8 cellular contexts compared by ENCODE assay signal in genomic region chr3:48467473-48468267, GRCh38. TPM values are rescaled to one million over a fixed set of nuclear protein-coding genes. Genes with fewer than 3 reads are reported as not detected.
DNase-seq lines count a peak whose midpoint lies in the region; ATAC-seq and TF ChIP-seq lines count a peak whose summit lies in the region.

No MANE protein-coding gene starts in this region.

- H3K79me2 ChIP-seq in KMS-11 (ENCODE audit: insufficient read depth, low read depth) = peaks cover 24% of the 10 kb centered on the region; the same call in 1 of the 2 replicates

- H3K36me3 ChIP-seq in BE2C = peaks cover 8% of the 10 kb centered on the region; the same call in 1 of the 2 replicates
- no peaks in the 10 kb centered on the region for H3K36me3 ChIP-seq in KMS-11 (ENCODE audit: insufficient read depth)

- no peaks in the 10 kb centered on the region for H3K9me3 Mint-ChIP-seq in nephron progenitor cell

- ATAC-seq in HG02642 (IDR thresholded peaks at IDR 0.05; ENCODE audit: poor library complexity, unreplicated experiment) = no peak

- no peak overlapping the region for H2AFZ ChIP-seq in KMS-11 (ENCODE audit: low read depth)

- peak overlapping the region; percentile 93; the same call in 1 of the 2 replicates for H3K9ac ChIP-seq in KMS-11

- peak overlapping the region; percentile 65 for H3K4me3 ChIP-seq in BE2C (ENCODE audit: low read depth, low read length)
- H3K4me3 ChIP-seq in KMS-11 (IDR thresholded peaks at IDR 0.05; ENCODE audit: insufficient read depth, low read depth, low read length) = no peak overlapping the region

- H3K4me2 ChIP-seq in KMS-11 = peak overlapping the region; percentile 92; the same call in 1 of the 2 replicates

- no peaks in the 10 kb centered on the region for H3K9me3 ChIP-seq in BE2C

- peaks cover 40% of the 10 kb centered on the region for H3K4me1 Mint-ChIP-seq in nephron progenitor cell

- H3K27me3 Mint-ChIP-seq in nephron progenitor cell (ENCODE audit: low read depth, poor library complexity) = no peaks in the 10 kb centered on the region

- TF ChIP-seq CTCF in BE2C (IDR thresholded peaks at IDR 0.05; ENCODE audit: low read depth, low read length) (no peak), KMS-11 (conservative IDR thresholded peaks at IDR 0.05; ENCODE audit: low read depth, low read length) (no peak), nephron progenitor cell (IDR thresholded peaks at IDR 0.05) (no peak)

- no peak for DNase-seq in BE2C
- no peak for DNase-seq in nephron progenitor cell
- DNase-seq in SW 1271 (lab: John Stamatoyannopoulos, UW) = no peak
- no peak for DNase-seq in NCI-H2029 treated with DMSO at 0.1 percent for 48 hours (lab: John Stamatoyannopoulos, UW)
- DNase-seq in RPMI8226 = no peak

- H3K4me1 ChIP-seq in BE2C = peaks cover 3% of the 10 kb centered on the region
- peaks cover 38% of the 10 kb centered on the region for H3K4me1 ChIP-seq in KMS-11 (ENCODE audit: low read depth, poor library complexity, severe bottlenecking)

- H3K27ac Mint-ChIP-seq in nephron progenitor cell = peak overlapping the region; percentile 32

- peaks cover 12% of the 10 kb centered on the region for H3K36me3 Mint-ChIP-seq in nephron progenitor cell (ENCODE audit: low read depth)

- no peaks in the 10 kb centered on the region for H4K20me1 ChIP-seq in KMS-11 (ENCODE audit: insufficient read depth)

- no peak overlapping the region for H3K4me3 Mint-ChIP-seq in nephron progenitor cell

- no peak overlapping the region; the same call in 1 of the 2 replicates for H3K27ac ChIP-seq in KMS-11
- peak overlapping the region; percentile 100 for H3K27ac ChIP-seq in cingulate gyrus (ENCODE audit: low read depth, low read length)

- H3K27me3 ChIP-seq in BE2C (no peaks in the 10 kb centered on the region), KMS-11 (ENCODE audit: insufficient read depth, low read depth) (no peaks in the 10 kb centered on the region)

RNA-seq across cellular contexts. Expression of gene ATRIP, which starts 21.1 kb away (rescaled TPM):
- 9.0 TPM for polyA plus RNA-seq in BE2C (2012; ENCODE audit: insufficient read depth, insufficient read length, low read depth)

RNA-seq across cellular contexts. Expression of gene TMA7, which starts 27.6 kb away (rescaled TPM):
- polyA plus RNA-seq in BE2C (2012; ENCODE audit: insufficient read depth, insufficient read length, low read depth) = 249 TPM

RNA-seq across cellular contexts. Expression of gene CCDC51, which starts 27.8 kb away (rescaled TPM):
- polyA plus RNA-seq in BE2C (2012; ENCODE audit: insufficient read depth, insufficient read length, low read depth) = 33.3 TPM

RNA-seq across cellular contexts. Expression of gene SHISA5, which starts 36.3 kb away (rescaled TPM):
- 124 TPM for polyA plus RNA-seq in BE2C (2012; ENCODE audit: insufficient read depth, insufficient read length, low read depth)

RNA-seq across cellular contexts. Expression of gene PLXNB1, which starts 37.8 kb away (rescaled TPM):
- 24.9 TPM for polyA plus RNA-seq in BE2C (2012; ENCODE audit: insufficient read depth, insufficient read length, low read depth)
